1 cellular context compared by ENCODE assay signal in the genomic region with DNA sequence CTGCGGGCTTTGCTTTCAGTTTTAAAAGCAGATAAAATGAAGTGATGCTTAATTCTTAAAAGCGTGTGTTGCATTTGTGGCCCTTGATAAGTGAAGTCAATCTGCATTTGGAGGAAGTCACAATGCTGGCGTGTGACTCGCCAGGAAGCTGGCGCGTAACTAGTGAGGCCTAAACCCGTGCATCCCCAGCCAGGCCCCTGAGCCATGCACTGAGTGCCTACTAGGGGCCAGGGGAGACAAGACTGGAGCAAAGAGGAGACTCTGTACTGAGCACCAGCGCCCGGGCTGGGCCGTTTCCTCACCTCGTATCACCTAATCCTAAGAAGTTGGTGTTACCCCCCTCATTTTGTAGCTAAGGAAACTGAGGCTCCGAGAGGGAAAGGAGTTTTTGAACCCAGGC.
TF ChIP-seq lines count a peak whose summit lies in the region.

No MANE protein-coding gene starts in this region.

TF ChIP-seq in HepG2, 621 proteins besides CTCF, POLR2A, EP300 and RAD21:
- TF ChIP-seq BRF2 (CRISPR knock-in tag; IDR thresholded peaks at IDR 0.05) = no peak
- TF ChIP-seq KLF13 (CRISPR knock-in tag; IDR thresholded peaks at IDR 0.05) = no peak
- no peak for TF ChIP-seq ZNF512 (CRISPR knock-in tag; IDR thresholded peaks at IDR 0.05)
- TF ChIP-seq ZNF256 (CRISPR knock-in tag; conservative IDR thresholded peaks at IDR 0.05) = no peak
- TF ChIP-seq RORA (CRISPR knock-in tag; IDR thresholded peaks at IDR 0.05) = no peak
- no peak for TF ChIP-seq FOXC1 (CRISPR knock-in tag; IDR thresholded peaks at IDR 0.05; ENCODE audit: borderline replicate concordance)
- TF ChIP-seq HOXD1 (CRISPR knock-in tag; IDR thresholded peaks at IDR 0.05) = no peak
- TF ChIP-seq HHEX (CRISPR knock-in tag; IDR thresholded peaks at IDR 0.05) = no peak
- no peak for TF ChIP-seq ZNF3 (CRISPR knock-in tag; IDR thresholded peaks at IDR 0.05)
- TF ChIP-seq GFI1 (CRISPR knock-in tag; IDR thresholded peaks at IDR 0.05; ENCODE audit: borderline replicate concordance) = no peak
- TF ChIP-seq MXI1 (IDR thresholded peaks at IDR 0.05; ENCODE audit: borderline replicate concordance, low read depth, low read length) = no peak
- no peak for TF ChIP-seq XBP1 (CRISPR knock-in tag; IDR thresholded peaks at IDR 0.05)
- no peak for TF ChIP-seq ATF1 (CRISPR knock-in tag; IDR thresholded peaks at IDR 0.05)
- TF ChIP-seq, protein P1, sequence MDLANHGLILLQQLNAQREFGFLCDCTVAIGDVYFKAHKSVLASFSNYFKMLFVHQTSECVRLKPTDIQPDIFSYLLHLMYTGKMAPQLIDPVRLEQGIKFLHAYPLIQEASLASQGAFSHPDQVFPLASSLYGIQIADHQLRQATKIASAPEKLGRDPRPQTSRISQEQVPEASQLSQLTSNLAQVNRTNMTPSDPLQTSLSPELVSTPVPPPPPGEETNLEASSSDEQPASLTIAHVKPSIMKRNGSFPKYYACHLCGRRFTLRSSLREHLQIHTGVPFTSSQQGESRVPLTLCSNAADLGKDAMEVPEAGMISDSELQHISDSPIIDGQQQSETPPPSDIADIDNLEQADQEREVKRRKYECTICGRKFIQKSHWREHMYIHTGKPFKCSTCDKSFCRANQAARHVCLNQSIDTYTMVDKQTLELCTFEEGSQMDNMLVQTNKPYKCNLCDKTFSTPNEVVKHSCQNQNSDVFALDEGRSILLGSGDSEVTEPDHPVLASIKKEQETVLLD (CRISPR knock-in tag; IDR thresholded peaks at IDR 0.05; ENCODE audit: low read depth) = no peak
- no peak for TF ChIP-seq RELA (CRISPR knock-in tag; IDR thresholded peaks at IDR 0.05)
- no peak for TF ChIP-seq KMT2B (CRISPR knock-in tag; IDR thresholded peaks at IDR 0.05)
